ENCODE assay signal across 12 cellular contexts in genomic region chr7:37445800-37446199, GRCh38. TPM values are rescaled to one million over a fixed set of nuclear protein-coding genes. Genes with fewer than 3 reads are reported as not detected.
A peak's percentile ranks its signal among the peaks of the same experiment; 100 is the strongest.
DNase-seq lines count a peak whose midpoint lies in the region; ATAC-seq and TF ChIP-seq lines count a peak whose summit lies in the region.
"Had no signal": no experiment of that assay in that cellular context is flagged by ENCODE, and none has a peak within 500 bp of the region (broad histone marks: within the 10 kb centered on the region; RNA-seq: fewer than 3 reads in every experiment).

No MANE protein-coding gene starts in this region.

- H3K79me1 ChIP-seq in trophoblast cell (ENCODE audit: low read length) = peaks cover 21% of the 10 kb centered on the region

- no peak for ATAC-seq in CD4-positive, alpha-beta T cell (ENCODE audit: poor library complexity)
- no peak for ATAC-seq in effector memory CD8-positive, alpha-beta T cell (replicated peaks)

- H2AFZ ChIP-seq in Loucy (ENCODE audit: low read length) = no peak overlapping the region
- no peak overlapping the region for H2AFZ ChIP-seq in trophoblast cell (ENCODE audit: insufficient read depth, low read length, poor library complexity)

- H3K27me3 Mint-ChIP-seq in CD4-positive, alpha-beta T cell = peaks cover 11% of the 10 kb centered on the region
- H3K27me3 Mint-ChIP-seq in effector memory CD8-positive, alpha-beta T cell = no peaks in the 10 kb centered on the region

- no peak overlapping the region for H2BK12ac ChIP-seq in trophoblast cell (ENCODE audit: low read length)

- H4K12ac ChIP-seq in trophoblast cell (ENCODE audit: low read depth, low read length) = no peak overlapping the region

- H3K9me2 ChIP-seq in Loucy (replicated peaks; ENCODE audit: low read depth, low read length) = no peaks in the 10 kb centered on the region

- CTCF ChIA-PET in CD4-positive, alpha-beta T cell (lab: Charles Lee) = no interaction called here

- peaks cover 89% of the 10 kb centered on the region for H3K4me1 Mint-ChIP-seq in CD4-positive, alpha-beta T cell (ENCODE audit: low read depth)
- H3K4me1 Mint-ChIP-seq in effector memory CD8-positive, alpha-beta T cell (ENCODE audit: low read depth in 2 of 2) = peaks cover 44 to 53% of the 10 kb centered on the region in 2 donors

- peak overlapping the region; percentile 84 for H2BK120ac ChIP-seq in trophoblast cell (ENCODE audit: insufficient read depth, low read length, poor library complexity)

- H3K4me3 Mint-ChIP-seq in CD4-positive, alpha-beta T cell = peak overlapping the region; percentile 96
- H3K4me3 Mint-ChIP-seq in effector memory CD8-positive, alpha-beta T cell = no peak overlapping the region

- H3K27me3 ChIP-seq in CD4-positive, alpha-beta T cell (ENCODE audit: control insufficient read depth, insufficient read depth, low read length) = no peaks in the 10 kb centered on the region
- H3K27me3 ChIP-seq in Loucy (ENCODE audit: insufficient read depth, low read length, poor library complexity, severe bottlenecking) (no peaks in the 10 kb centered on the region), trophoblast cell (ENCODE audit: insufficient read depth, low read length) (no peaks in the 10 kb centered on the region)
- H3K27me3 ChIP-seq: ascending aorta had no signal

- no peak for TF ChIP-seq CTCF in CD4-positive, alpha-beta T cell (IDR thresholded peaks at IDR 0.05)
- no peak for TF ChIP-seq CTCF in Loucy (conservative IDR thresholded peaks at IDR 0.05; ENCODE audit: low read length)

- DNase-seq in CD4-positive, alpha-beta T cell = no peak
- no peak for DNase-seq in effector memory CD8-positive, alpha-beta T cell
- DNase-seq in trophoblast cell (peak; percentile 56 to 91), KG1 (lab: John Stamatoyannopoulos, UW) (no peak), dermis blood vessel endothelial cell (no peak)
- DNase-seq in stimulated activated CD4-positive, alpha-beta T cell treated with anti-CD3 and anti-CD28 coated beads, Interleukin-15, amount 100 ng/mL, for 24 hours = no peak
- DNase-seq: Calu3; NCI-H2081 treated with DMSO at 0.1 percent for 48 hours; stimulated activated CD4-positive, alpha-beta T cell treated with anti-CD3 and anti-CD28 coated beads, Interleukin-1b, Interleukin-23, amount 100 ng/mL, for 48 hours had no signal

- H3K9ac ChIP-seq in Loucy (ENCODE audit: low read depth, low read length, poor library complexity, severe bottlenecking) (no peak overlapping the region), trophoblast cell (ENCODE audit: low read length) (no peak overlapping the region)

- H3K36me3 ChIP-seq in Loucy (ENCODE audit: insufficient read depth, low read length) (no peaks in the 10 kb centered on the region), trophoblast cell (ENCODE audit: control insufficient read depth in 1 of 2, insufficient read depth in 2 of 2, low read length in 2 of 2) (peaks cover 2 to 5% of the 10 kb centered on the region in 2 experiments)
- H3K36me3 ChIP-seq: ascending aorta had no signal

- H3K4me2 ChIP-seq in Loucy (ENCODE audit: low read depth, low read length, poor library complexity, severe bottlenecking) (peak overlapping the region; percentile 90), trophoblast cell (ENCODE audit: low read length) (peak overlapping the region; percentile 16)

- no peaks in the 10 kb centered on the region for H4K20me1 ChIP-seq in Loucy (ENCODE audit: insufficient read depth, low read length, poor library complexity, severe bottlenecking)

- no peaks in the 10 kb centered on the region for H3K9me3 Mint-ChIP-seq in CD4-positive, alpha-beta T cell
- H3K9me3 Mint-ChIP-seq in effector memory CD8-positive, alpha-beta T cell = peaks cover 0 to 1% of the 10 kb centered on the region in 2 donors

- no peaks in the 10 kb centered on the region; the same call in 1 of the 2 replicates for H3F3A ChIP-seq in Loucy (ENCODE audit: low read depth)

- peak overlapping the region; percentile 27 for H3K4ac ChIP-seq in trophoblast cell (ENCODE audit: low read depth, low read length)

- H4K8ac ChIP-seq in trophoblast cell (ENCODE audit: low read depth, low read length) = peak overlapping the region; percentile 18

- intact Hi-C loops in CD4-positive, alpha-beta T cell (cut with DNase I, micrococcal nuclease) = loop anchor here (2.0 to 10.0 kb wide), 5 partner anchors 13 to 211 kb away; no protein-coding TSS in a partner anchor

- H3K9me3 ChIP-seq in CD4-positive, alpha-beta T cell (ENCODE audit: control insufficient read depth, low read length) = no peaks in the 10 kb centered on the region
- H3K9me3 ChIP-seq in Loucy (ENCODE audit: insufficient read depth, low read depth, low read length) (no peaks in the 10 kb centered on the region), trophoblast cell (ENCODE audit: insufficient read depth, low read depth, low read length) (no peaks in the 10 kb centered on the region)
- H3K9me3 ChIP-seq: ascending aorta had no signal

- H2AK5ac ChIP-seq in trophoblast cell (ENCODE audit: low read length) = no peak overlapping the region

- peak overlapping the region; percentile 82 for H2BK5ac ChIP-seq in trophoblast cell (ENCODE audit: low read depth, low read length, poor library complexity)

- peaks cover 53% of the 10 kb centered on the region for H3K36me3 Mint-ChIP-seq in CD4-positive, alpha-beta T cell (ENCODE audit: low read depth)
- peaks cover 36% of the 10 kb centered on the region for H3K36me3 Mint-ChIP-seq in effector memory CD8-positive, alpha-beta T cell (ENCODE audit: insufficient read depth)

- POLR2A ChIA-PET in CD4-positive, alpha-beta T cell (lab: Charles Lee) = interaction anchor here (2.5 to 6.6 kb wide), 4 partner anchors 36 to 103 kb away, joined by 10 to 134 read pairs (median 47); no protein-coding TSS in a partner anchor

- peaks cover 47% of the 10 kb centered on the region for H3K4me1 ChIP-seq in Loucy (ENCODE audit: insufficient read depth, low read length, poor library complexity, severe bottlenecking)
- H3K4me1 ChIP-seq in trophoblast cell (ENCODE audit: control insufficient read depth in 1 of 2, insufficient read depth in 2 of 2, low read length in 2 of 2) = peaks cover 3 to 14% of the 10 kb centered on the region in 2 experiments

- H3K23ac ChIP-seq in trophoblast cell (ENCODE audit: low read length) = no peak overlapping the region

- H3K14ac ChIP-seq in trophoblast cell (ENCODE audit: low read length) = no peak overlapping the region

- H3K79me2 ChIP-seq in Loucy (ENCODE audit: insufficient read depth, low read length) (peaks cover 25% of the 10 kb centered on the region), trophoblast cell (ENCODE audit: control insufficient read depth, insufficient read depth, low read length, poor library complexity) (peaks cover 11% of the 10 kb centered on the region)

- WGBS in trophoblast cell (ENCODE audit: extremely low coverage, insufficient coverage, insufficient read length) = no CpG with 5 or more reads among the region's 1 CpG

- H3K27ac ChIP-seq in CD4-positive, alpha-beta T cell (ENCODE audit: low read depth, low read length) = peak overlapping the region; percentile 15
- peak overlapping the region; percentile 91 for H3K27ac ChIP-seq in trophoblast cell (ENCODE audit: low read depth, low read length)
- H3K27ac ChIP-seq: RWPE1 had no signal

- H3K18ac ChIP-seq in trophoblast cell (ENCODE audit: low read length) = no peak overlapping the region

- H4K91ac ChIP-seq in trophoblast cell (ENCODE audit: low read depth, low read length) = no peak overlapping the region

- H3K4me3 ChIP-seq in Loucy (ENCODE audit: low read length, poor library complexity, severe bottlenecking) (no peak overlapping the region), trophoblast cell (ENCODE audit: low read depth, low read length) (no peak overlapping the region)
- H3K4me3 ChIP-seq: ascending aorta had no signal

- peak overlapping the region; percentile 97 for H3K27ac Mint-ChIP-seq in CD4-positive, alpha-beta T cell
- H3K27ac Mint-ChIP-seq in effector memory CD8-positive, alpha-beta T cell = peak overlapping the region; percentile 95

RNA-seq across cellular contexts. Expression of gene ELMO1, which starts 2.9 kb away (rescaled TPM):
- total RNA-seq in CD4-positive, alpha-beta T cell = 100 to 1,000 TPM; 117 to 120 TPM
- 64.9 and 67.0 TPM in 2 replicates for polyA plus RNA-seq in trophoblast cell (2013)
- 68.5 and 109 TPM in 2 replicates for total RNA-seq in dermis blood vessel endothelial cell
- total RNA-seq: Calu3 had no signal

Comparison
In these comparisons a context has a peak if more than half of its experiments do, and no peak if none do; other contexts are left out.
1. DNase-seq: peak in trophoblast cell (2 of 2); none in CD4-positive, alpha-beta T cell (0 of 10), effector memory CD8-positive, alpha-beta T cell (0 of 3), stimulated activated CD4-positive, alpha-beta T cell treated with anti-CD3 and anti-CD28 coated beads, Interleukin-15, amount 100 ng/mL, for 24 hours (single experiment), KG1 (single experiment) and dermis blood vessel endothelial cell (single experiment).